In genomic region chr1:208409171-208409570, GRCh38 we compare ENCODE assay signal across 20 cellular contexts.
"Had no signal": no experiment of that assay in that cellular context is flagged by ENCODE, and none has a peak within 500 bp of the region (broad histone marks: within the 10 kb centered on the region; RNA-seq: fewer than 3 reads in every experiment).

No MANE protein-coding gene starts in this region.

- DNase-seq: activated B cell treated with CpG ODN at 0.5 μM for 24 hours; activated CD4-positive, alpha-beta memory T cell treated with anti-CD3 and anti-CD28 coated beads for 36 hours; activated CD4-positive, alpha-beta T cell treated with anti-CD3 and anti-CD28 coated beads, Interleukin-2, amount 10 ng/mL, durations not matched to agents 7 days and 5 days; activated CD8-positive, alpha-beta memory T cell treated with anti-CD3 and anti-CD28 coated beads, Interleukin-2, amount 50 U/mL, for 4 hours; activated gamma-delta T cell treated with Interleukin-2 at 50 U/mL for 16 hours; activated naive CD4-positive, alpha-beta T cell treated with anti-CD3 and anti-CD28 coated beads, Interleukin-2, amount 10 ng/mL, durations not matched to agents 7 days and 5 days; activated naive CD8-positive, alpha-beta T cell treated with anti-CD3 and anti-CD28 coated beads, Interleukin-2, amount 10 ng/mL, durations not matched to agents 7 days and 5 days; activated T-cell treated with anti-CD3 and anti-CD28 coated beads, Interleukin-2, amount 50 U/mL, for 72 hours; aorta; NCI-H1417 treated with DMSO at 0.1 percent for 48 hours; NCI-H187; NCI-H2081; NCI-H510A treated with DMSO at 0.1 percent for 48 hours; NCI-H69; PC-3; SHP77; T-cell; T-helper 2 cell; T1000 had no signal

- H3K4me3 ChIP-seq: SJSA1 had no signal

- ATAC-seq: activated T-cell treated with anti-CD3 and anti-CD28 coated beads, Interleukin-2, amount 50 U/mL, for 72 hours; PC-3; T-cell had no signal
